ENCODE assay signal across 10 cellular contexts in genomic region chr3:125602752-125603649, GRCh38. TPM values are rescaled to one million over a fixed set of nuclear protein-coding genes. Genes with fewer than 3 reads are reported as not detected.
DNase-seq lines count a peak whose midpoint lies in the region; ATAC-seq and TF ChIP-seq lines count a peak whose summit lies in the region.
"Had no signal": no experiment of that assay in that cellular context is flagged by ENCODE, and none has a peak within 500 bp of the region (broad histone marks: within the 10 kb centered on the region; RNA-seq: fewer than 3 reads in every experiment).

No MANE protein-coding gene starts in this region.

- peak in 1 of 2 donors; percentile 23 for TF ChIP-seq POLR2A in thyroid gland (IDR thresholded peaks at IDR 0.05)
- no peak for TF ChIP-seq POLR2A in suprapubic skin (IDR thresholded peaks at IDR 0.05)

- ATAC-seq in HG02973 (IDR thresholded peaks at IDR 0.05; ENCODE audit: unreplicated experiment): no peak
- ATAC-seq in GM18502 (IDR thresholded peaks at IDR 0.05; ENCODE audit: poor library complexity, unreplicated experiment): no peak
- ATAC-seq: activated CD4-positive, CD25-positive, alpha-beta regulatory T cell treated with anti-CD3 and anti-CD28 coated beads, Interleukin-2, amount 50 U/mL, for 24 hours had no signal

- peaks cover 18% of the 10 kb centered on the region for H3K4me1 ChIP-seq in HUES48 (ENCODE audit: control insufficient read depth, insufficient read depth, low read length)
- H3K4me1 ChIP-seq in ascending aorta: peaks cover 0 to 4% of the 10 kb centered on the region in 2 donors
- peaks cover 5 to 6% of the 10 kb centered on the region in 2 donors for H3K4me1 ChIP-seq in thyroid gland
- no peaks in the 10 kb centered on the region for H3K4me1 ChIP-seq in suprapubic skin

- H3K36me3 ChIP-seq in HUES48 (ENCODE audit: control insufficient read depth, insufficient read depth, low read length): no peaks in the 10 kb centered on the region
- no peaks in the 10 kb centered on the region for H3K36me3 ChIP-seq in ascending aorta
- no peaks in the 10 kb centered on the region for H3K36me3 ChIP-seq in thyroid gland
- H3K36me3 ChIP-seq in suprapubic skin: no peaks in the 10 kb centered on the region

- H3K4me3 ChIP-seq in HUES48 (ENCODE audit: low read depth, low read length) (no peak overlapping the region), ascending aorta (peak overlapping the region; percentile 41 to 54), thyroid gland (replicated peaks in 1 of 3) (no peak overlapping the region), suprapubic skin (no peak overlapping the region)

- WGBS in thyroid gland, 2 donors: 24% methylated on average over 10 of the region's 10 CpGs
- WGBS in suprapubic skin: 36% methylated on average over 10 of the region's 10 CpGs

- H3K9me3 ChIP-seq in HUES48 (ENCODE audit: control insufficient read depth, insufficient read depth, low read length): no peaks in the 10 kb centered on the region
- no peaks in the 10 kb centered on the region for H3K9me3 ChIP-seq in ascending aorta
- H3K9me3 ChIP-seq in thyroid gland: no peaks in the 10 kb centered on the region
- no peaks in the 10 kb centered on the region for H3K9me3 ChIP-seq in suprapubic skin

- intact Hi-C loops in ascending aorta (cut with DNase I): no loop called here
- intact Hi-C loops in thyroid gland (cut with DNase I): no loop called here

- TF ChIP-seq CTCF in ascending aorta (IDR thresholded peaks at IDR 0.05): peak in 1 of 3 experiments; percentile 15
- peak in 4 of 6 experiments; percentile 18 to 33 (median 28) for TF ChIP-seq CTCF in thyroid gland (IDR thresholded peaks at IDR 0.05)
- TF ChIP-seq CTCF in suprapubic skin (IDR thresholded peaks at IDR 0.05): no peak

- H3K27me3 ChIP-seq in HUES48 (ENCODE audit: control insufficient read depth, insufficient read depth, low read length) (no peaks in the 10 kb centered on the region), ascending aorta (no peaks in the 10 kb centered on the region), thyroid gland (no peaks in the 10 kb centered on the region), suprapubic skin (no peaks in the 10 kb centered on the region)

- no peak overlapping the region for H3K9ac ChIP-seq in HUES48 (ENCODE audit: low read depth, low read length)
- H3K9ac ChIP-seq: KMS-11 had no signal

- H3K27ac ChIP-seq in HUES48 (ENCODE audit: low read depth, low read length) (peak overlapping the region; percentile 63), ascending aorta (peak overlapping the region; percentile 29), thyroid gland (peak overlapping the region in 2 of 3 donors; percentile 61 to 80), suprapubic skin (no peak overlapping the region)
- H3K27ac ChIP-seq: KMS-11 had no signal

- DNase-seq in ascending aorta (ENCODE audit: low spot score in 2 of 2) (peak in 1 of 2 donors; percentile 56), inferior parietal cortex (ENCODE audit: extremely low spot score) (peak; percentile 52), thyroid gland (peak; percentile 41 to 53), suprapubic skin (ENCODE audit: low spot score in 2 of 2) (no peak)
- DNase-seq: erythroblast had no signal

- no peak for TF ChIP-seq EP300 in suprapubic skin (IDR thresholded peaks at IDR 0.05)

RNA-seq across cellular contexts. Expression of gene OSBPL11, which starts 7.7 kb away (rescaled TPM):
- 1.3 TPM for total RNA-seq in ascending aorta
- total RNA-seq in thyroid gland: 10 to 100 TPM; 10.9 to 18.4 (median 15.1) TPM
- total RNA-seq in suprapubic skin: 10 to 100 TPM in 2 of 4 donors, 1 to 10 TPM in 2; 9.0 to 14.7 (median 10.2) TPM

Comparison
In these comparisons a context has a peak if more than half of its experiments do, and no peak if none do; other contexts are left out.
1. H3K4me3 ChIP-seq: peak in ascending aorta (2 of 2); none in HUES48 (single experiment), thyroid gland (0 of 3) and suprapubic skin (single experiment).
2. DNase-seq: peak in inferior parietal cortex (single experiment) and thyroid gland (2 of 2); none in suprapubic skin (0 of 2).
3. CTCF ChIP-seq: peak in thyroid gland (4 of 6); none in suprapubic skin (0 of 2).